Comparison of ENCODE assay signal across 16 cellular contexts in genomic region chr19:30082168-30082567, GRCh38.
DNase-seq lines count a peak whose midpoint lies in the region; ATAC-seq and TF ChIP-seq lines count a peak whose summit lies in the region.
"Had no signal": no experiment of that assay in that cellular context is flagged by ENCODE, and none has a peak within 500 bp of the region (broad histone marks: within the 10 kb centered on the region; RNA-seq: fewer than 3 reads in every experiment).

No MANE protein-coding gene starts in this region.

- H3K14ac ChIP-seq in neuronal stem cell (ENCODE audit: low read length), result no peak overlapping the region

- H2BK5ac ChIP-seq in neuronal stem cell (ENCODE audit: low read length), result no peak overlapping the region

- CTCF ChIA-PET in naive thymus-derived CD4-positive, alpha-beta T cell (lab: Charles Lee), result no interaction called here

- peak overlapping the region; percentile 3 for H3K23ac ChIP-seq in neuronal stem cell (ENCODE audit: low read depth, low read length, poor library complexity)

- H3K4me2 ChIP-seq in neuronal stem cell (ENCODE audit: insufficient read depth, low read length, poor library complexity, severe bottlenecking), result no peak overlapping the region

- H3K9me3 Mint-ChIP-seq in CD14-positive monocyte, result no peaks in the 10 kb centered on the region
- peaks cover 10% of the 10 kb centered on the region for H3K9me3 Mint-ChIP-seq in chondrocyte (ENCODE audit: low read depth)
- H3K9me3 Mint-ChIP-seq in naive thymus-derived CD4-positive, alpha-beta T cell, result peaks cover 0 to 4% (median 0%) of the 10 kb centered on the region in 11 donors
- H3K9me3 Mint-ChIP-seq in activated T-cell treated with anti-CD3 and anti-CD28 coated beads, Interleukin-2, amount 50 U/mL, for 4 hours, result no peaks in the 10 kb centered on the region

- H3K36me3 Mint-ChIP-seq in CD14-positive monocyte, result no peaks in the 10 kb centered on the region
- H3K36me3 Mint-ChIP-seq in chondrocyte (ENCODE audit: low read depth), result no peaks in the 10 kb centered on the region
- H3K36me3 Mint-ChIP-seq in naive thymus-derived CD4-positive, alpha-beta T cell, result no peaks in the 10 kb centered on the region
- H3K36me3 Mint-ChIP-seq in activated T-cell treated with anti-CD3 and anti-CD28 coated beads, Interleukin-2, amount 50 U/mL, for 4 hours (ENCODE audit: insufficient read depth), result no peaks in the 10 kb centered on the region
- H3K36me3 Mint-ChIP-seq: CD4-positive, alpha-beta memory T cell had no signal

- H2BK15ac ChIP-seq in neuronal stem cell (ENCODE audit: low read length), result peak overlapping the region; percentile 7

- H3K18ac ChIP-seq in neuronal stem cell (ENCODE audit: low read length), result peak overlapping the region; percentile 17

- peaks cover 0 to 4% of the 10 kb centered on the region in 2 donors for H3K9me3 ChIP-seq in neuronal stem cell (replicated peaks in 1 of 2; ENCODE audit: control insufficient read depth in 2 of 2, insufficient read depth in 1 of 2, low read depth in 1 of 2, low read length in 2 of 2)
- no peaks in the 10 kb centered on the region for H3K9me3 ChIP-seq in naive thymus-derived CD4-positive, alpha-beta T cell (ENCODE audit: control insufficient read depth in 2 of 3, low read length in 3 of 3)

- H3K9ac ChIP-seq in neuronal stem cell (ENCODE audit: low read depth, low read length, poor library complexity), result no peak overlapping the region

- no peak overlapping the region for H3K4me3 Mint-ChIP-seq in CD14-positive monocyte
- no peak overlapping the region for H3K4me3 Mint-ChIP-seq in chondrocyte (ENCODE audit: unreplicated experiment)
- no peak overlapping the region for H3K4me3 Mint-ChIP-seq in naive thymus-derived CD4-positive, alpha-beta T cell
- H3K4me3 Mint-ChIP-seq in activated T-cell treated with anti-CD3 and anti-CD28 coated beads, Interleukin-2, amount 50 U/mL, for 4 hours, result no peak overlapping the region
- H3K4me3 Mint-ChIP-seq: B cell; CD4-positive, alpha-beta memory T cell had no signal

- H3K4me1 Mint-ChIP-seq in CD14-positive monocyte (no peaks in the 10 kb centered on the region), chondrocyte (ENCODE audit: low read depth) (no peaks in the 10 kb centered on the region)
- peaks cover 0 to 3% (median 0%) of the 10 kb centered on the region in 7 donors for H3K4me1 Mint-ChIP-seq in naive thymus-derived CD4-positive, alpha-beta T cell
- H3K4me1 Mint-ChIP-seq in activated T-cell treated with anti-CD3 and anti-CD28 coated beads, Interleukin-2, amount 50 U/mL, for 4 hours (ENCODE audit: low read depth), result no peaks in the 10 kb centered on the region
- H3K4me1 Mint-ChIP-seq: B cell; CD4-positive, alpha-beta memory T cell had no signal

- no peak overlapping the region for H3K4ac ChIP-seq in neuronal stem cell (ENCODE audit: low read length)

- DNase-seq in CD14-positive monocyte (ENCODE audit: low spot score) (peak; percentile 32), H7 (peak; percentile 59), chondrocyte (ENCODE audit: low spot score) (peak; percentile 53), neuronal stem cell (ENCODE audit: low spot score) (no peak), SIG-M5 (lab: John Stamatoyannopoulos, UW) (no peak), iPS-NIHi11 (ENCODE audit: low spot score) (no peak)
- no peak for DNase-seq in naive thymus-derived CD4-positive, alpha-beta T cell
- no peak for DNase-seq in activated T-cell treated with anti-CD3 and anti-CD28 coated beads, Interleukin-2, amount 50 U/mL, for 4 hours
- DNase-seq: ACHN; C1 segment of cervical spinal cord; CD4-positive, alpha-beta memory T cell; DMS79; GOT3 had no signal

- H4K91ac ChIP-seq in neuronal stem cell (ENCODE audit: low read depth, low read length, poor library complexity), result no peak overlapping the region

- H3K27me3 ChIP-seq in H7 (ENCODE audit: control insufficient read depth, insufficient read depth, low read length) (no peaks in the 10 kb centered on the region), neuronal stem cell (ENCODE audit: control insufficient read depth in 3 of 3, insufficient read depth in 3 of 3, low read depth in 1 of 3, low read length in 3 of 3) (peaks cover 0 to 6% (median 0%) of the 10 kb centered on the region in 3 experiments)
- H3K27me3 ChIP-seq in naive thymus-derived CD4-positive, alpha-beta T cell (ENCODE audit: control insufficient read depth in 2 of 2, insufficient read depth in 2 of 2, low read length in 2 of 2), result peaks cover 0 to 5% of the 10 kb centered on the region in 2 donors

- peaks cover 2 to 4% (median 4%) of the 10 kb centered on the region in 3 donors for H3K27me3 Mint-ChIP-seq in CD14-positive monocyte (ENCODE audit: low read depth in 3 of 3)
- H3K27me3 Mint-ChIP-seq in chondrocyte (ENCODE audit: low read depth), result peaks cover 4% of the 10 kb centered on the region
- peaks cover 0 to 22% (median 15%) of the 10 kb centered on the region in 5 donors for H3K27me3 Mint-ChIP-seq in naive thymus-derived CD4-positive, alpha-beta T cell
- H3K27me3 Mint-ChIP-seq in activated T-cell treated with anti-CD3 and anti-CD28 coated beads, Interleukin-2, amount 50 U/mL, for 4 hours (ENCODE audit: low read depth), result peaks cover 16% of the 10 kb centered on the region

- POLR2A ChIA-PET in naive thymus-derived CD4-positive, alpha-beta T cell (lab: Charles Lee), result no interaction called here

- H3K4me3 ChIP-seq in H7 (ENCODE audit: insufficient read depth, low read depth, low read length) (no peak overlapping the region), neuronal stem cell (ENCODE audit: low read length in 2 of 2) (no peak overlapping the region)
- no peak overlapping the region for H3K4me3 ChIP-seq in naive thymus-derived CD4-positive, alpha-beta T cell (ENCODE audit: low read length)

- H3K4me1 ChIP-seq in neuronal stem cell (ENCODE audit: control insufficient read depth in 2 of 2, insufficient read depth in 1 of 2, low read depth in 1 of 2, low read length in 2 of 2), result no peaks in the 10 kb centered on the region
- H3K4me1 ChIP-seq in naive thymus-derived CD4-positive, alpha-beta T cell (ENCODE audit: control insufficient read depth in 2 of 2, insufficient read depth in 2 of 2, low read length in 2 of 2), result no peaks in the 10 kb centered on the region

- H2BK12ac ChIP-seq in neuronal stem cell (ENCODE audit: low read length), result no peak overlapping the region

- H2BK120ac ChIP-seq in neuronal stem cell (ENCODE audit: low read depth, low read length), result no peak overlapping the region

- H3K36me3 ChIP-seq in H7 (replicated peaks; ENCODE audit: control insufficient read depth, insufficient read depth, low read length), result no peaks in the 10 kb centered on the region
- H3K36me3 ChIP-seq in neuronal stem cell (replicated peaks in 1 of 2; ENCODE audit: control insufficient read depth in 2 of 2, insufficient read depth in 2 of 2, low read length in 2 of 2), result no peaks in the 10 kb centered on the region
- H3K36me3 ChIP-seq in naive thymus-derived CD4-positive, alpha-beta T cell (ENCODE audit: control insufficient read depth in 2 of 3, insufficient read depth in 3 of 3, low read length in 3 of 3), result no peaks in the 10 kb centered on the region

- no peak overlapping the region for H3K27ac ChIP-seq in neuronal stem cell (replicated peaks; ENCODE audit: low read length)
- H3K27ac ChIP-seq in naive thymus-derived CD4-positive, alpha-beta T cell (ENCODE audit: low read depth, low read length), result no peak overlapping the region
- H3K27ac ChIP-seq: HL-60 had no signal

- TF ChIP-seq CTCF in CD14-positive monocyte (IDR thresholded peaks at IDR 0.05) (no peak), chondrocyte (IDR thresholded peaks at IDR 0.05) (no peak)

- H2AK5ac ChIP-seq in neuronal stem cell (ENCODE audit: low read depth, low read length), result peak overlapping the region; percentile 31

- ATAC-seq in naive thymus-derived CD4-positive, alpha-beta T cell, result no peak
- no peak for ATAC-seq in activated T-cell treated with anti-CD3 and anti-CD28 coated beads, Interleukin-2, amount 50 U/mL, for 4 hours
- ATAC-seq: HCT116 had no signal

- no peak overlapping the region for H4K8ac ChIP-seq in neuronal stem cell (ENCODE audit: low read depth, low read length)

- intact Hi-C loops in CD14-positive monocyte (cut with micrococcal nuclease), result no loop called here
- intact Hi-C loops in naive thymus-derived CD4-positive, alpha-beta T cell (cut with micrococcal nuclease), result no loop called here

- H3K79me1 ChIP-seq in neuronal stem cell (ENCODE audit: low read depth, low read length), result no peaks in the 10 kb centered on the region

- no CpG with 5 or more reads among the region's 6 CpGs for WGBS in neuronal stem cell (ENCODE audit: extremely low coverage in 2 of 2, insufficient read length in 2 of 2, insufficient replicate concordance in 1 of 2), 2 donors

- H3K27ac Mint-ChIP-seq in CD14-positive monocyte, result peak overlapping the region in 1 of 7 donors; percentile 17
- no peak overlapping the region for H3K27ac Mint-ChIP-seq in chondrocyte (ENCODE audit: unreplicated experiment)
- H3K27ac Mint-ChIP-seq in naive thymus-derived CD4-positive, alpha-beta T cell, result no peak overlapping the region
- H3K27ac Mint-ChIP-seq: B cell; CD4-positive, alpha-beta memory T cell had no signal

- no peak overlapping the region for H2AFZ ChIP-seq in neuronal stem cell (ENCODE audit: low read length)

Comparison
In these comparisons a context has a peak if more than half of its experiments do, and no peak if none do; other contexts are left out.
1. DNase-seq: peak in CD14-positive monocyte (single experiment), H7 (single experiment) and chondrocyte (single experiment); none in neuronal stem cell (single experiment), naive thymus-derived CD4-positive, alpha-beta T cell (0 of 9), SIG-M5 (single experiment), activated T-cell treated with anti-CD3 and anti-CD28 coated beads, Interleukin-2, amount 50 U/mL, for 4 hours (single experiment) and iPS-NIHi11 (single experiment).